In the genomic region with DNA sequence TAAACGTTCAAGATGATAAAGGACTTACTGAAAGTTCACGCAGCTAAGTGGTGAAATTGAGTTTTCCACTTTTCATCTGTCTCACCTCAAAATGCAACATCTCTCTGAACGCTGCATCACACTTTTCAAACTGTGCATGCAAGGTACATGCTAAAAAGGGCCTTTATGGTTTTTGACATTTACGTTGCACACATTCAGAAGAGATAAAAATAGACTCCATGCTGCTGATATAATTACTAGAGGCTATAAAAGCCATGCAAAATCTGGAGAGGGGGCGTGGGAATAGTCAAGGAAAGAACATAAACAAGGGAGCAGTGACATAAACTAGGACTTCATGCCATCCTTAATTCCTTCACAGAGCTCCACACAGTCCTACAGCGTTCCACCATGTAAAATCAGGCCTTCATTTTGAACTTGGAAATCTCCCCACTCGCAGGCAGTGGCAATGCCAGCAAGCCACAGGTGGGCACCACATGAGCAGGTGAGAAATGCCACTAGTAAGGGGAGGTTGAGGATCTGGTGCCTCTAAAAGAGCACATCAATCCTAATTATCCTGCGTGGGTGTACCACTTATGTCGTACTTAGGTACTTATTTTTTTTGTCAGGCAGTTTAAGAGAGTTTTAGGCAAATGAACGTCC, we compare ENCODE assay signal across 11 cellular contexts.
DNase-seq lines count a peak whose midpoint lies in the region; ATAC-seq and TF ChIP-seq lines count a peak whose summit lies in the region.
"Had no signal": no experiment of that assay in that cellular context is flagged by ENCODE, and none has a peak within 500 bp of the region (broad histone marks: within the 10 kb centered on the region; RNA-seq: fewer than 3 reads in every experiment).

No MANE protein-coding gene starts in this region.

- no peak for TF ChIP-seq EP300 in esophagus muscularis mucosa (IDR thresholded peaks at IDR 0.05)
- no peak for TF ChIP-seq EP300 in sigmoid colon (IDR thresholded peaks at IDR 0.05)

- H3K9me3 ChIP-seq in CD8-positive, alpha-beta T cell (ENCODE audit: low read length), result no peaks in the 10 kb centered on the region
- H3K9me3 ChIP-seq in esophagus muscularis mucosa (no peaks in the 10 kb centered on the region), sigmoid colon (no peaks in the 10 kb centered on the region)

- TF ChIP-seq CTCF in CD8-positive, alpha-beta T cell (IDR thresholded peaks at IDR 0.05), result no peak
- no peak for TF ChIP-seq CTCF in esophagus muscularis mucosa (IDR thresholded peaks at IDR 0.05)
- TF ChIP-seq CTCF in sigmoid colon (IDR thresholded peaks at IDR 0.05), result no peak
- no peak for TF ChIP-seq CTCF in chondrocyte (IDR thresholded peaks at IDR 0.05)

- intact Hi-C loops in CD8-positive, alpha-beta T cell (cut with DNase I, micrococcal nuclease), result no loop called here
- intact Hi-C loops in esophagus muscularis mucosa (cut with DNase I), result no loop called here
- intact Hi-C loops in sigmoid colon (cut with DNase I), result no loop called here

- H3K4me1 Mint-ChIP-seq in CD8-positive, alpha-beta T cell (ENCODE audit: low read depth), result peaks cover 24% of the 10 kb centered on the region
- peaks cover 33% of the 10 kb centered on the region for H3K4me1 Mint-ChIP-seq in chondrocyte (ENCODE audit: low read depth)

- CTCF ChIA-PET in CD8-positive, alpha-beta T cell (lab: Charles Lee), result interaction anchor here (1.0 to 1.4 kb wide), 5 partner anchors 10 to 286 kb away, joined by 3 to 4 read pairs (median 3); partner anchors contain the start of gene ZEB2

- POLR2A ChIA-PET in CD8-positive, alpha-beta T cell (lab: Charles Lee), result interaction anchor here (0.9 kb wide), 1 partner anchor 9 kb away, joined by 4 read pairs; no protein-coding TSS in a partner anchor

- no peak overlapping the region for H3K27ac ChIP-seq in CD8-positive, alpha-beta T cell (ENCODE audit: low read depth, low read length)
- H3K27ac ChIP-seq in esophagus muscularis mucosa (replicated peaks in 1 of 4) (peak overlapping the region; percentile 2 to 45 (median 28)), sigmoid colon (peak overlapping the region in 3 of 4 donors; percentile 21 to 42 (median 24))
- H3K27ac ChIP-seq: C4-2B had no signal

- peaks cover 9% of the 10 kb centered on the region for H3K4me1 ChIP-seq in CD8-positive, alpha-beta T cell (ENCODE audit: insufficient read depth, low read length)
- H3K4me1 ChIP-seq in esophagus muscularis mucosa (peaks cover 8 to 26% (median 17%) of the 10 kb centered on the region in 4 donors), sigmoid colon (peaks cover 0 to 4% (median 0%) of the 10 kb centered on the region in 4 donors)

- no peaks in the 10 kb centered on the region for H3K27me3 Mint-ChIP-seq in CD8-positive, alpha-beta T cell (ENCODE audit: low read depth)
- no peaks in the 10 kb centered on the region for H3K27me3 Mint-ChIP-seq in chondrocyte (ENCODE audit: low read depth)

- DNase-seq in CD8-positive, alpha-beta T cell, result no peak
- DNase-seq in esophagus muscularis mucosa (ENCODE audit: extremely low spot score), result no peak
- DNase-seq in sigmoid colon, result no peak
- no peak for DNase-seq in ecto neural progenitor cell (ENCODE audit: low spot score)
- no peak for DNase-seq in stimulated activated CD4-positive, alpha-beta T cell treated with anti-CD3 and anti-CD28 coated beads, Interleukin-2, amount 100 ng/mL, for 48 hours
- DNase-seq in chondrocyte (ENCODE audit: low spot score), result no peak
- DNase-seq: activated T-cell treated with anti-CD3 and anti-CD28 coated beads, Interleukin-2, amount 50 U/mL, for 48 hours had no signal

- no peaks in the 10 kb centered on the region for H3K27me3 ChIP-seq in CD8-positive, alpha-beta T cell (ENCODE audit: insufficient read depth, low read length)
- H3K27me3 ChIP-seq in esophagus muscularis mucosa (peaks cover 0 to 5% (median 0%) of the 10 kb centered on the region in 4 donors), sigmoid colon (no peaks in the 10 kb centered on the region)

- no peaks in the 10 kb centered on the region for H3K9me3 Mint-ChIP-seq in CD8-positive, alpha-beta T cell
- no peaks in the 10 kb centered on the region for H3K9me3 Mint-ChIP-seq in chondrocyte (ENCODE audit: low read depth)
- H3K9me3 Mint-ChIP-seq: T-helper 2 cell treated with Interferon-gamma antibody and Interleukin-4, amounts not matched to agents 5 μg/mL and 100 μg/mL, for 36 hours had no signal

- no peaks in the 10 kb centered on the region for H3K36me3 ChIP-seq in CD8-positive, alpha-beta T cell (ENCODE audit: insufficient read depth, low read length)
- H3K36me3 ChIP-seq in esophagus muscularis mucosa (no peaks in the 10 kb centered on the region), sigmoid colon (no peaks in the 10 kb centered on the region)

- H3K4me3 ChIP-seq in CD8-positive, alpha-beta T cell (ENCODE audit: low read depth, low read length), result no peak overlapping the region
- peak overlapping the region in 3 of 4 donors; percentile 3 to 22 (median 20) for H3K4me3 ChIP-seq in esophagus muscularis mucosa
- peak overlapping the region in 1 of 4 donors; percentile 9 for H3K4me3 ChIP-seq in sigmoid colon

- H3K36me3 Mint-ChIP-seq in CD8-positive, alpha-beta T cell, result no peaks in the 10 kb centered on the region
- peaks cover 9% of the 10 kb centered on the region for H3K36me3 Mint-ChIP-seq in chondrocyte (ENCODE audit: low read depth)

- WGBS in esophagus muscularis mucosa, result 82% methylated on average over 10 of the region's 10 CpGs
- 64 to 75% methylated on average over 10 of the region's 10 CpGs for WGBS in sigmoid colon, 2 donors

- TF ChIP-seq POLR2A in esophagus muscularis mucosa (IDR thresholded peaks at IDR 0.05; ENCODE audit: low read depth) (no peak), sigmoid colon (IDR thresholded peaks at IDR 0.05) (no peak)

- no peak overlapping the region for H3K27ac Mint-ChIP-seq in CD8-positive, alpha-beta T cell
- H3K27ac Mint-ChIP-seq in chondrocyte (ENCODE audit: unreplicated experiment), result no peak overlapping the region
- H3K27ac Mint-ChIP-seq: T-helper 2 cell treated with Interferon-gamma antibody and Interleukin-4, amounts not matched to agents 5 μg/mL and 100 μg/mL, for 36 hours had no signal

- H3K4me3 Mint-ChIP-seq in CD8-positive, alpha-beta T cell, result peak overlapping the region; percentile 69
- no peak overlapping the region for H3K4me3 Mint-ChIP-seq in chondrocyte (ENCODE audit: unreplicated experiment)
- H3K4me3 Mint-ChIP-seq: T-helper 2 cell treated with Interferon-gamma antibody and Interleukin-4, amounts not matched to agents 5 μg/mL and 100 μg/mL, for 36 hours had no signal

- ATAC-seq in CD8-positive, alpha-beta T cell, result no peak
- peak; percentile 27 for ATAC-seq in HG03025 (IDR thresholded peaks at IDR 0.05; ENCODE audit: low FRiP score, unreplicated experiment)
- ATAC-seq in GM19463 (IDR thresholded peaks at IDR 0.05; ENCODE audit: unreplicated experiment), result no peak
